In genomic region chr11:128424867-128425285, GRCh38 we compare ENCODE assay signal across 11 cellular contexts.
A peak's percentile ranks its signal among the peaks of the same experiment; 100 is the strongest.
DNase-seq lines count a peak whose midpoint lies in the region; ATAC-seq and TF ChIP-seq lines count a peak whose summit lies in the region.
"Had no signal": no experiment of that assay in that cellular context is flagged by ENCODE, and none has a peak within 500 bp of the region (broad histone marks: within the 10 kb centered on the region; RNA-seq: fewer than 3 reads in every experiment).

No MANE protein-coding gene starts in this region.

- DNase-seq in GM23338 (ENCODE audit: low spot score) (no peak), astrocyte of the spinal cord (ENCODE audit: low read depth, low spot score) (peak; percentile 41), left lobe of liver (ENCODE audit: low spot score) (no peak), DMS 273 (lab: John Stamatoyannopoulos, UW; ENCODE audit: unreplicated experiment) (no peak), GM03348 (ENCODE audit: low spot score) (no peak), amygdala (lab: John Stamatoyannopoulos, UW) (no peak)
- DNase-seq: erythroblast, NCI-H2029, T-helper 1 cell had no signal

- H3K27me3 ChIP-seq in GM23338 (ENCODE audit: insufficient read depth): no peaks in the 10 kb centered on the region
- no peaks in the 10 kb centered on the region for H3K27me3 ChIP-seq in skeletal muscle satellite cell (ENCODE audit: control insufficient read depth, insufficient read depth, low read length)

- in situ Hi-C loops in astrocyte of the spinal cord (cut with HindIII; ENCODE audit: low sequenced_read_pairs): no loop called here

- no peak overlapping the region for H3K27ac ChIP-seq in GM23338 (ENCODE audit: low read depth)

- no peaks in the 10 kb centered on the region for H3K36me3 ChIP-seq in GM23338 (ENCODE audit: insufficient read depth)
- no peaks in the 10 kb centered on the region for H3K36me3 ChIP-seq in skeletal muscle satellite cell (ENCODE audit: insufficient read depth, low read length)

- peak overlapping the region; percentile 74; the same call in 1 of the 2 replicates for H2AFZ ChIP-seq in GM23338

- H3K9me2 ChIP-seq in GM23338 (ENCODE audit: insufficient read depth): no peaks in the 10 kb centered on the region

- no peak for ATAC-seq in GM23338
- peak; percentile 77 for ATAC-seq in left lobe of liver
- no peak for ATAC-seq in HG03354 (IDR thresholded peaks at IDR 0.05; ENCODE audit: poor library complexity, severe bottlenecking, unreplicated experiment)

- H3K9me3 Mint-ChIP-seq in GM23338: no peaks in the 10 kb centered on the region

- H3K9me3 ChIP-seq in skeletal muscle satellite cell (replicated peaks; ENCODE audit: low read length): no peaks in the 10 kb centered on the region

- no peak overlapping the region for H3K4me3 Mint-ChIP-seq in GM23338

- no peaks in the 10 kb centered on the region for H4K20me1 ChIP-seq in GM23338 (replicated peaks; ENCODE audit: insufficient read depth)

- H3K27me3 Mint-ChIP-seq in GM23338 (ENCODE audit: insufficient read depth, low read depth, poor library complexity): peaks cover 7% of the 10 kb centered on the region

- peaks cover 10% of the 10 kb centered on the region for H3K4me1 Mint-ChIP-seq in GM23338

- H3K36me3 Mint-ChIP-seq in GM23338 (ENCODE audit: low read depth): no peaks in the 10 kb centered on the region

- H3K4me3 ChIP-seq in GM23338: no peak overlapping the region
- H3K4me3 ChIP-seq in astrocyte of the spinal cord (ENCODE audit: low read depth, low read length): no peak overlapping the region
- H3K4me3 ChIP-seq in skeletal muscle satellite cell (ENCODE audit: low read length): no peak overlapping the region

- H3K9ac ChIP-seq in skeletal muscle satellite cell (ENCODE audit: low read depth, low read length): peak overlapping the region; percentile 14

- no peak overlapping the region for H3K27ac Mint-ChIP-seq in GM23338

- no peak for TF ChIP-seq CTCF in GM23338 (conservative IDR thresholded peaks at IDR 0.05; ENCODE audit: low read depth in 2 of 2)
- no peak for TF ChIP-seq CTCF in astrocyte of the spinal cord (IDR thresholded peaks at IDR 0.05; ENCODE audit: low read depth, low read length)

- H3K4me2 ChIP-seq in GM23338: no peak overlapping the region
- H3K4me2 ChIP-seq in skeletal muscle satellite cell (ENCODE audit: low read length): peak overlapping the region; percentile 34

- H3K79me2 ChIP-seq in GM23338 (replicated peaks; ENCODE audit: insufficient read depth): no peaks in the 10 kb centered on the region

- H3F3A ChIP-seq in GM23338 (replicated peaks; ENCODE audit: low read depth): no peaks in the 10 kb centered on the region

- H3K4me1 ChIP-seq in GM23338 (ENCODE audit: insufficient read depth) (0 out of 2 replicates have a peak, but pooled peaks cover 5% of the 10 kb centered on the region), skeletal muscle satellite cell (ENCODE audit: control insufficient read depth, insufficient read depth, low read length) (peaks cover 11% of the 10 kb centered on the region)

TF ChIP-seq in GM23338, 12 proteins besides CTCF, POLR2A, EP300 and RAD21 (continues in another document):
- no peak for TF ChIP-seq EZH2phosphoT487 (IDR thresholded peaks at IDR 0.05; ENCODE audit: unreplicated experiment)
- no peak for TF ChIP-seq POLR2AphosphoS5 (IDR thresholded peaks at IDR 0.05; ENCODE audit: low read depth)
- no peak for TF ChIP-seq REST (IDR thresholded peaks at IDR 0.05; ENCODE audit: unreplicated experiment)
- TF ChIP-seq ZNF331 (CRISPR knock-in tag; IDR thresholded peaks at IDR 0.05; ENCODE audit: low read depth): no peak
- TF ChIP-seq STAT1 (IDR thresholded peaks at IDR 0.05; ENCODE audit: unreplicated experiment): no peak
- TF ChIP-seq, protein P1, sequence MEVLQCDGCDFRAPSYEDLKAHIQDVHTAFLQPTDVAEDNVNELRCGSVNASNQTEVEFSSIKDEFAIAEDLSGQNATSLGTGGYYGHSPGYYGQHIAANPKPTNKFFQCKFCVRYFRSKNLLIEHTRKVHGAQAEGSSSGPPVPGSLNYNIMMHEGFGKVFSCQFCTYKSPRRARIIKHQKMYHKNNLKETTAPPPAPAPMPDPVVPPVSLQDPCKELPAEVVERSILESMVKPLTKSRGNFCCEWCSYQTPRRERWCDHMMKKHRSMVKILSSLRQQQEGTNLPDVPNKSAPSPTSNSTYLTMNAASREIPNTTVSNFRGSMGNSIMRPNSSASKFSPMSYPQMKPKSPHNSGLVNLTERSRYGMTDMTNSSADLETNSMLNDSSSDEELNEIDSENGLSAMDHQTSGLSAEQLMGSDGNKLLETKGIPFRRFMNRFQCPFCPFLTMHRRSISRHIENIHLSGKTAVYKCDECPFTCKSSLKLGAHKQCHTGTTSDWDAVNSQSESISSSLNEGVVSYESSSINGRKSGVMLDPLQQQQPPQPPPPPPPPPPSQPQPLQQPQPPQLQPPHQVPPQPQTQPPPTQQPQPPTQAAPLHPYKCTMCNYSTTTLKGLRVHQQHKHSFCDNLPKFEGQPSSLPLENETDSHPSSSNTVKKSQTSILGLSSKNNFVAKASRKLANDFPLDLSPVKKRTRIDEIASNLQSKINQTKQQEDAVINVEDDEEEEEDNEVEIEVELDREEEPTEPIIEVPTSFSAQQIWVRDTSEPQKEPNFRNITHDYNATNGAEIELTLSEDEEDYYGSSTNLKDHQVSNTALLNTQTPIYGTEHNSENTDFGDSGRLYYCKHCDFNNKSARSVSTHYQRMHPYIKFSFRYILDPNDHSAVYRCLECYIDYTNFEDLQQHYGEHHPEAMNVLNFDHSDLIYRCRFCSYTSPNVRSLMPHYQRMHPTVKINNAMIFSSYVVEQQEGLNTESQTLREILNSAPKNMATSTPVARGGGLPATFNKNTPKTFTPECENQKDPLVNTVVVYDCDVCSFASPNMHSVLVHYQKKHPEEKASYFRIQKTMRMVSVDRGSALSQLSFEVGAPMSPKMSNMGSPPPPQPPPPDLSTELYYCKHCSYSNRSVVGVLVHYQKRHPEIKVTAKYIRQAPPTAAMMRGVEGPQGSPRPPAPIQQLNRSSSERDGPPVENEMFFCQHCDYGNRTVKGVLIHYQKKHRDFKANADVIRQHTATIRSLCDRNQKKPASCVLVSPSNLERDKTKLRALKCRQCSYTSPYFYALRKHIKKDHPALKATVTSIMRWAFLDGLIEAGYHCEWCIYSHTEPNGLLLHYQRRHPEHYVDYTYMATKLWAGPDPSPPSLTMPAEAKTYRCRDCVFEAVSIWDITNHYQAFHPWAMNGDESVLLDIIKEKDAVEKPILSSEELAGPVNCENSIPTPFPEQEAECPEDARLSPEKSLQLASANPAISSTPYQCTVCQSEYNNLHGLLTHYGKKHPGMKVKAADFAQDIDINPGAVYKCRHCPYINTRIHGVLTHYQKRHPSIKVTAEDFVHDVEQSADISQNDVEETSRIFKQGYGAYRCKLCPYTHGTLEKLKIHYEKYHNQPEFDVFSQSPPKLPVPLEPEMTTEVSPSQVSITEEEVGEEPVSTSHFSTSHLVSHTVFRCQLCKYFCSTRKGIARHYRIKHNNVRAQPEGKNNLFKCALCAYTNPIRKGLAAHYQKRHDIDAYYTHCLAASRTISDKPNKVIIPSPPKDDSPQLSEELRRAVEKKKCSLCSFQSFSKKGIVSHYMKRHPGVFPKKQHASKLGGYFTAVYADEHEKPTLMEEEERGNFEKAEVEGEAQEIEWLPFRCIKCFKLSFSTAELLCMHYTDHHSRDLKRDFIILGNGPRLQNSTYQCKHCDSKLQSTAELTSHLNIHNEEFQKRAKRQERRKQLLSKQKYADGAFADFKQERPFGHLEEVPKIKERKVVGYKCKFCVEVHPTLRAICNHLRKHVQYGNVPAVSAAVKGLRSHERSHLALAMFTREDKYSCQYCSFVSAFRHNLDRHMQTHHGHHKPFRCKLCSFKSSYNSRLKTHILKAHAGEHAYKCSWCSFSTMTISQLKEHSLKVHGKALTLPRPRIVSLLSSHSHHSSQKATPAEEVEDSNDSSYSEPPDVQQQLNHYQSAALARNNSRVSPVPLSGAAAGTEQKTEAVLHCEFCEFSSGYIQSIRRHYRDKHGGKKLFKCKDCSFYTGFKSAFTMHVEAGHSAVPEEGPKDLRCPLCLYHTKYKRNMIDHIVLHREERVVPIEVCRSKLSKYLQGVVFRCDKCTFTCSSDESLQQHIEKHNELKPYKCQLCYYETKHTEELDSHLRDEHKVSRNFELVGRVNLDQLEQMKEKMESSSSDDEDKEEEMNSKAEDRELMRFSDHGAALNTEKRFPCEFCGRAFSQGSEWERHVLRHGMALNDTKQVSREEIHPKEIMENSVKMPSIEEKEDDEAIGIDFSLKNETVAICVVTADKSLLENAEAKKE (CRISPR knock-in tag; IDR thresholded peaks at IDR 0.05): no peak
- no peak for TF ChIP-seq CREB1 (CRISPR knock-in tag; IDR thresholded peaks at IDR 0.05; ENCODE audit: low read depth)
- no peak for TF ChIP-seq ZNF114 (CRISPR knock-in tag; IDR thresholded peaks at IDR 0.05)
- no peak for TF ChIP-seq JUNB (IDR thresholded peaks at IDR 0.05; ENCODE audit: unreplicated experiment)
- no peak for TF ChIP-seq NANOG (IDR thresholded peaks at IDR 0.05; ENCODE audit: borderline replicate concordance)
- TF ChIP-seq EZH2 (IDR thresholded peaks at IDR 0.05; ENCODE audit: low read depth, unreplicated experiment): no peak
